In genomic region chr19:58400916-58401824, GRCh38 we compare ENCODE assay signal across 8 cellular contexts. TPM values are rescaled to one million over a fixed set of nuclear protein-coding genes. Genes with fewer than 3 reads are reported as not detected.
DNase-seq lines count a peak whose midpoint lies in the region; ATAC-seq and TF ChIP-seq lines count a peak whose summit lies in the region.

No MANE protein-coding gene starts in this region.

- H3K36me3 Mint-ChIP-seq in endothelial cell (ENCODE audit: low read depth, unreplicated experiment): no peaks in the 10 kb centered on the region

- H3K4me3 ChIP-seq in NT2/D1 (ENCODE audit: insufficient read length, low read depth): peak overlapping the region; percentile 64
- H3K4me3 ChIP-seq in mesodermal cell (ENCODE audit: extremely low read depth, insufficient read depth, low read length, poor library complexity, severe bottlenecking): peak overlapping the region; percentile 75

- H3K4me1 ChIP-seq in NT2/D1 (ENCODE audit: insufficient read depth, insufficient read length): peaks cover 9% of the 10 kb centered on the region
- peaks cover 6% of the 10 kb centered on the region for H3K4me1 ChIP-seq in mesodermal cell (ENCODE audit: control insufficient read depth, insufficient read depth, low read length, poor library complexity, severe bottlenecking)

- H3K9ac ChIP-seq in NT2/D1 (ENCODE audit: insufficient read length, low read depth): peak overlapping the region; percentile 95

- no peaks in the 10 kb centered on the region for H3K9me3 ChIP-seq in NT2/D1 (ENCODE audit: insufficient read depth, low read length)
- H3K9me3 ChIP-seq in mesodermal cell (ENCODE audit: control insufficient read depth, low read length): no peaks in the 10 kb centered on the region

- peak; percentile 97 for DNase-seq in D341Med (ENCODE audit: low spot score)
- DNase-seq in HUDEP-2 (lab: John Stamatoyannopoulos, UW; ENCODE audit: unreplicated experiment in 76 of 76): peak; percentile 93 to 100 (median 100)
- peak; percentile 96 for DNase-seq in NT2/D1 (ENCODE audit: low read depth, low spot score)
- DNase-seq in activated CD8-positive, alpha-beta memory T cell treated with anti-CD3 and anti-CD28 coated beads, Interleukin-2, amount 50 U/mL, for 24 hours (ENCODE audit: extremely low read depth): peak; percentile 96
- DNase-seq in endothelial cell (ENCODE audit: low spot score): peak; percentile 98
- peak; percentile 96 for DNase-seq in stimulated activated CD8-positive, alpha-beta memory T cell treated with anti-CD3 and anti-CD28 coated beads, Interleukin-15, amount 100 ng/mL, for 24 hours (ENCODE audit: low read depth)

- H3K27ac ChIP-seq in mesodermal cell (ENCODE audit: low read depth, low read length, severe bottlenecking): peak overlapping the region; percentile 67

- ATAC-seq in GM21381 (IDR thresholded peaks at IDR 0.05; ENCODE audit: unreplicated experiment): peak; percentile 95

- H3K4me3 Mint-ChIP-seq in endothelial cell (ENCODE audit: unreplicated experiment): peak overlapping the region; percentile 92

- peaks cover 6% of the 10 kb centered on the region for H3K27me3 Mint-ChIP-seq in endothelial cell (ENCODE audit: unreplicated experiment)

- 2 to 10% methylated on average over 49 to 57 of the region's 79 CpGs for WGBS in mesodermal cell (ENCODE audit: insufficient coverage in 2 of 2), 2 experiments

- H3K36me3 ChIP-seq in NT2/D1 (ENCODE audit: insufficient read depth, insufficient read length, low read length) (peaks cover 12% of the 10 kb centered on the region), mesodermal cell (ENCODE audit: control insufficient read depth, insufficient read depth, low read length) (peaks cover 4% of the 10 kb centered on the region)

- H3K4me1 Mint-ChIP-seq in endothelial cell (ENCODE audit: unreplicated experiment): peaks cover 4% of the 10 kb centered on the region

- no peaks in the 10 kb centered on the region for H3K27me3 ChIP-seq in NT2/D1 (ENCODE audit: insufficient read depth, insufficient read length)

- no peaks in the 10 kb centered on the region for H3K9me3 Mint-ChIP-seq in endothelial cell (ENCODE audit: unreplicated experiment)

- TF ChIP-seq CTCF in endothelial cell (IDR thresholded peaks at IDR 0.05; ENCODE audit: unreplicated experiment): no peak

- peak overlapping the region; percentile 85 for H3K27ac Mint-ChIP-seq in endothelial cell (ENCODE audit: unreplicated experiment)

RNA-seq across cellular contexts. Expression of gene RNF225, which starts 5.7 kb away (rescaled TPM):
- not detected for total RNA-seq in endothelial cell (ENCODE audit: unreplicated experiment)
- polyA plus RNA-seq in mesodermal cell (2013, experiment 1 of 2): not detected
- not detected for polyA plus RNA-seq in mesodermal cell (2013, experiment 2 of 2)

RNA-seq across cellular contexts. Expression of gene ZNF584, which starts 7.3 kb away (rescaled TPM):
- 6.0 TPM for total RNA-seq in endothelial cell (ENCODE audit: unreplicated experiment)
- polyA plus RNA-seq in mesodermal cell (2013, experiment 1 of 2): 10.5 TPM
- polyA plus RNA-seq in mesodermal cell (2013, experiment 2 of 2): 6.7 TPM

RNA-seq across cellular contexts. Expression of gene RPS5, which starts 14.1 kb away (rescaled TPM):
- 1,047 TPM for total RNA-seq in endothelial cell (ENCODE audit: unreplicated experiment)
- 1,713 TPM for polyA plus RNA-seq in mesodermal cell (2013, experiment 1 of 2)
- 1,539 TPM for polyA plus RNA-seq in mesodermal cell (2013, experiment 2 of 2)

RNA-seq across cellular contexts. Expression of gene ZNF837, which starts 20.3 kb away (rescaled TPM):
- total RNA-seq in endothelial cell (ENCODE audit: unreplicated experiment): 4.5 TPM
- 2.8 TPM for polyA plus RNA-seq in mesodermal cell (2013, experiment 1 of 2)
- polyA plus RNA-seq in mesodermal cell (2013, experiment 2 of 2): 2.1 TPM

RNA-seq across cellular contexts. Expression of gene ZNF497, which starts 38.6 kb away (rescaled TPM):
- 3.6 TPM for total RNA-seq in endothelial cell (ENCODE audit: unreplicated experiment)
- 1.6 TPM for polyA plus RNA-seq in mesodermal cell (2013, experiment 1 of 2)
- polyA plus RNA-seq in mesodermal cell (2013, experiment 2 of 2): 1.2 TPM

Comparison
In these comparisons a context has a peak if more than half of its experiments do, and no peak if none do; other contexts are left out.
1. Peak in every context shown above with its lines: DNase-seq, ATAC-seq, H3K4me3 ChIP-seq and H3K27ac ChIP-seq.